ENCODE assay signal across 1 cellular context in the genomic region with DNA sequence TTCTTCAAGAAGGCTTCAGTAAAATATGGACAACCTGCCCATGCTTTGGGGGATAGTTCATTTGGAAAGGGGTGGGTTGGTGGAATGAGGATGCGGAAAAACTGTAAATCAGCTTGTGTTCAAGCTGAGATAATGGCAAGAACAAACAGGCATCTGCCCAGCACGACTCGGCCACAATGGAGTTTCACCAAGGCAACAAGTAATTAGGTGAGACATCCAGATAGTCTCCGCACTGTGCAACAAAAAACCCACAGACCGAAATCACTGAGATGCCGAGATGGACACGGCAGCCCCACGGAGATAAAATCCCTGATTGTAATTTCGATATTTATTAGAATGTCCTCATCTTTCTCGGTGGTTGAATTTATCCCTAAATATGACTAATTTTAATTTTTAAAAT.
TF ChIP-seq lines count a peak whose summit lies in the region.

No MANE protein-coding gene starts in this region.

TF ChIP-seq in GM23338, 12 proteins besides CTCF, POLR2A, EP300 and RAD21 (continued from another document):
- TF ChIP-seq, protein P1, sequence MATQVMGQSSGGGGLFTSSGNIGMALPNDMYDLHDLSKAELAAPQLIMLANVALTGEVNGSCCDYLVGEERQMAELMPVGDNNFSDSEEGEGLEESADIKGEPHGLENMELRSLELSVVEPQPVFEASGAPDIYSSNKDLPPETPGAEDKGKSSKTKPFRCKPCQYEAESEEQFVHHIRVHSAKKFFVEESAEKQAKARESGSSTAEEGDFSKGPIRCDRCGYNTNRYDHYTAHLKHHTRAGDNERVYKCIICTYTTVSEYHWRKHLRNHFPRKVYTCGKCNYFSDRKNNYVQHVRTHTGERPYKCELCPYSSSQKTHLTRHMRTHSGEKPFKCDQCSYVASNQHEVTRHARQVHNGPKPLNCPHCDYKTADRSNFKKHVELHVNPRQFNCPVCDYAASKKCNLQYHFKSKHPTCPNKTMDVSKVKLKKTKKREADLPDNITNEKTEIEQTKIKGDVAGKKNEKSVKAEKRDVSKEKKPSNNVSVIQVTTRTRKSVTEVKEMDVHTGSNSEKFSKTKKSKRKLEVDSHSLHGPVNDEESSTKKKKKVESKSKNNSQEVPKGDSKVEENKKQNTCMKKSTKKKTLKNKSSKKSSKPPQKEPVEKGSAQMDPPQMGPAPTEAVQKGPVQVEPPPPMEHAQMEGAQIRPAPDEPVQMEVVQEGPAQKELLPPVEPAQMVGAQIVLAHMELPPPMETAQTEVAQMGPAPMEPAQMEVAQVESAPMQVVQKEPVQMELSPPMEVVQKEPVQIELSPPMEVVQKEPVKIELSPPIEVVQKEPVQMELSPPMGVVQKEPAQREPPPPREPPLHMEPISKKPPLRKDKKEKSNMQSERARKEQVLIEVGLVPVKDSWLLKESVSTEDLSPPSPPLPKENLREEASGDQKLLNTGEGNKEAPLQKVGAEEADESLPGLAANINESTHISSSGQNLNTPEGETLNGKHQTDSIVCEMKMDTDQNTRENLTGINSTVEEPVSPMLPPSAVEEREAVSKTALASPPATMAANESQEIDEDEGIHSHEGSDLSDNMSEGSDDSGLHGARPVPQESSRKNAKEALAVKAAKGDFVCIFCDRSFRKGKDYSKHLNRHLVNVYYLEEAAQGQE (IDR thresholded peaks at IDR 0.05; ENCODE audit: unreplicated experiment): no peak
- TF ChIP-seq JUNB (IDR thresholded peaks at IDR 0.05; ENCODE audit: unreplicated experiment): no peak
- no peak for TF ChIP-seq STAT1 (IDR thresholded peaks at IDR 0.05; ENCODE audit: unreplicated experiment)
- TF ChIP-seq EZH2phosphoT487 (IDR thresholded peaks at IDR 0.05; ENCODE audit: unreplicated experiment): no peak
- no peak for TF ChIP-seq CREB1 (CRISPR knock-in tag; IDR thresholded peaks at IDR 0.05; ENCODE audit: low read depth)
